Comparison of ENCODE assay signal across 14 cellular contexts in genomic region chr9:121296213-121297127, GRCh38. TPM values are rescaled to one million over a fixed set of nuclear protein-coding genes. Genes with fewer than 3 reads are reported as not detected.
DNase-seq lines count a peak whose midpoint lies in the region; ATAC-seq, FAIRE-seq and TF ChIP-seq lines count a peak whose summit lies in the region.
"Had no signal": no experiment of that assay in that cellular context is flagged by ENCODE, and none has a peak within 500 bp of the region (broad histone marks: within the 10 kb centered on the region; RNA-seq: fewer than 3 reads in every experiment).

No MANE protein-coding gene starts in this region.

- H3K9me3 ChIP-seq in Panc1 (ENCODE audit: control insufficient read depth, insufficient read depth, low read depth, low read length): no peaks in the 10 kb centered on the region
- no peaks in the 10 kb centered on the region for H3K9me3 ChIP-seq in H1 (ENCODE audit: insufficient read depth in 2 of 2, low read depth in 1 of 2, low read length in 1 of 2)
- H3K9me3 ChIP-seq in mucosa of stomach (ENCODE audit: control insufficient read depth, low read length): no peaks in the 10 kb centered on the region
- H3K9me3 ChIP-seq in stomach smooth muscle (ENCODE audit: control insufficient read depth in 2 of 2, low read length in 2 of 2): no peaks in the 10 kb centered on the region

- H3K27me3 ChIP-seq in Panc1 (ENCODE audit: control insufficient read depth, insufficient read depth, low read length): no peaks in the 10 kb centered on the region
- H3K27me3 ChIP-seq in H1 (replicated peaks in 1 of 4; ENCODE audit: control insufficient read depth in 3 of 4, extremely low read depth in 1 of 4, insufficient read depth in 3 of 4, low read length in 3 of 4): peaks cover 5 to 18% (median 14%) of the 10 kb centered on the region in 4 experiments
- H3K27me3 ChIP-seq in mucosa of stomach (ENCODE audit: control insufficient read depth, insufficient read depth, low read length): no peaks in the 10 kb centered on the region
- no peaks in the 10 kb centered on the region for H3K27me3 ChIP-seq in stomach smooth muscle (ENCODE audit: control insufficient read depth in 1 of 2, insufficient read depth in 2 of 2, low read length in 2 of 2)

- H3K56ac ChIP-seq in H1 (replicated peaks; ENCODE audit: insufficient read length, low read depth, low read length): no peak overlapping the region

- H2BK15ac ChIP-seq in H1 (ENCODE audit: low read length): no peak overlapping the region

- POLR2A ChIA-PET in Panc1 (lab: Charles Lee) (no interaction called here), H1 (lab: Charles Lee; ENCODE audit: partially characterized antibody) (interaction anchor here (1.4 kb wide), 1 partner anchor 10 kb away, joined by 4 read pairs; no protein-coding TSS in a partner anchor)

- no peak for TF ChIP-seq POLR2A in H1 (IDR thresholded peaks at IDR 0.05; ENCODE audit: control extremely low read depth in 1 of 2, low read depth in 2 of 2, low read length in 2 of 2)

- peaks cover 9% of the 10 kb centered on the region; the same call in 1 of the 2 replicates for H3K23me2 ChIP-seq in H1 (ENCODE audit: low read depth, low read length)

- H3K9ac ChIP-seq in H1 (replicated peaks in 1 of 4; ENCODE audit: extremely low read depth in 1 of 4, low read depth in 3 of 4, low read length in 3 of 4): no peak overlapping the region
- H3K9ac ChIP-seq in mucosa of stomach (ENCODE audit: low read length): peak overlapping the region; percentile 27
- peak overlapping the region; percentile 63 to 74 for H3K9ac ChIP-seq in stomach smooth muscle (ENCODE audit: low read length in 2 of 2)

- H2AK5ac ChIP-seq in H1 (ENCODE audit: low read depth, low read length): no peak overlapping the region

- TF ChIP-seq CTCF in Panc1 (IDR thresholded peaks at IDR 0.05) (no peak), H1 (IDR thresholded peaks at IDR 0.05; ENCODE audit: control extremely low read depth in 1 of 3, insufficient read depth in 1 of 3, low read depth in 1 of 3, low read length in 3 of 3) (no peak)

- no peak for TF ChIP-seq RAD21 in H1 (IDR thresholded peaks at IDR 0.05 in 1 of 2, conservative IDR thresholded peaks at IDR 0.05 in 1 of 2; ENCODE audit: low read depth in 2 of 2, low read length in 2 of 2)

- H3K4me3 ChIP-seq in Panc1 (ENCODE audit: low read depth in 2 of 2, low read length in 2 of 2) (no peak overlapping the region), H1 (ENCODE audit: extremely low read depth in 1 of 4, insufficient read depth in 2 of 4, low read depth in 3 of 4, low read length in 4 of 4) (no peak overlapping the region), mucosa of stomach (ENCODE audit: low read length) (no peak overlapping the region), stomach smooth muscle (ENCODE audit: low read length in 2 of 2) (peak overlapping the region in 1 of 2 donors; percentile 58)

- in situ Hi-C loops in Panc1 (cut with HindIII; ENCODE audit: low pct_unique_long_range_greater_than_20kb, low sequenced_read_pairs): no loop called here

- no peaks in the 10 kb centered on the region for H3K79me1 ChIP-seq in H1 (ENCODE audit: low read depth, low read length)

- no peaks in the 10 kb centered on the region for H3K79me2 ChIP-seq in H1 (ENCODE audit: control insufficient read depth in 1 of 2, insufficient read depth in 2 of 2, low read length in 2 of 2)

- H3K4ac ChIP-seq in H1 (replicated peaks; ENCODE audit: insufficient read length, low read depth, low read length): no peak overlapping the region

- no peak for TF ChIP-seq EP300 in H1 (IDR thresholded peaks at IDR 0.05; ENCODE audit: borderline replicate concordance in 1 of 2, low read depth in 2 of 2, low read length in 2 of 2)

- H2AFZ ChIP-seq in H1 (ENCODE audit: low read length): no peak overlapping the region

- H4K5ac ChIP-seq in H1 (ENCODE audit: insufficient read length, low read depth, low read length): no peak overlapping the region

- peaks cover 53% of the 10 kb centered on the region for H3K4me1 ChIP-seq in Panc1 (ENCODE audit: control insufficient read depth, insufficient read depth, low read length)
- H3K4me1 ChIP-seq in H1 (replicated peaks in 1 of 4; ENCODE audit: control insufficient read depth in 3 of 4, insufficient read depth in 4 of 4, low read length in 3 of 4): peaks cover 8 to 23% (median 14%) of the 10 kb centered on the region in 4 experiments
- peaks cover 75% of the 10 kb centered on the region for H3K4me1 ChIP-seq in mucosa of stomach (ENCODE audit: control insufficient read depth, insufficient read depth, low read length)
- peaks cover 89% of the 10 kb centered on the region for H3K4me1 ChIP-seq in stomach smooth muscle (ENCODE audit: control insufficient read depth, insufficient read depth, low read length)

- WGBS in H1 (ENCODE audit: extremely low coverage in 1 of 2, insufficient coverage in 1 of 2, insufficient read length in 1 of 2, insufficient replicate concordance in 2 of 2, low coverage in 1 of 2, low lambda C conversion rate in 2 of 2, missing lambda C conversion rate in 1 of 2), 2 experiments: 85% methylated on average over 7 of the region's 7 CpGs; no CpG with 5 or more reads in 1 of the 2 experiments

- peaks cover 7 to 10% of the 10 kb centered on the region in 2 experiments for H4K20me1 ChIP-seq in H1 (replicated peaks in 1 of 2; ENCODE audit: control insufficient read depth in 1 of 2, insufficient read depth in 2 of 2, low read length in 2 of 2)

- H3K14ac ChIP-seq in H1 (ENCODE audit: insufficient read length): no peak overlapping the region

- intact Hi-C loops in Panc1 (cut with micrococcal nuclease; ENCODE audit: unreplicated experiment): no loop called here

- no peak overlapping the region for H3K23ac ChIP-seq in H1 (ENCODE audit: insufficient read length)

- CTCF ChIA-PET in Panc1 (lab: Charles Lee): no interaction called here
- CTCF ChIA-PET in H1 (lab: Charles Lee; ENCODE audit: partially characterized antibody): interaction anchor here (0.7 to 3.2 kb wide), 6 partner anchors 9 to 83 kb away, joined by 3 to 15 read pairs (median 3); no protein-coding TSS in a partner anchor

- FAIRE-seq in H1 (lab: Jason Lieb, UNC): no peak
- FAIRE-seq: small intestine had no signal

- H3K4me2 ChIP-seq in H1 (ENCODE audit: insufficient read depth in 1 of 2, low read depth in 2 of 2, low read length in 2 of 2): no peak overlapping the region

- no peak overlapping the region for H3K18ac ChIP-seq in H1 (ENCODE audit: extremely low read depth, low read length)

- no TSS peak for BruUV-seq in Panc1 (replicated peaks; lab: Mats Ljungman, UMichigan)

- H4K91ac ChIP-seq in H1 (replicated peaks; ENCODE audit: insufficient read length, low read length): no peak overlapping the region

- H2BK20ac ChIP-seq in H1 (ENCODE audit: low read length): no peak overlapping the region

- H2BK5ac ChIP-seq in H1 (ENCODE audit: low read depth, low read length): no peak overlapping the region

- H3K27ac ChIP-seq in Panc1 (ENCODE audit: low read length) (peak overlapping the region; percentile 91), H1 (ENCODE audit: low read depth, low read length) (no peak overlapping the region), stomach smooth muscle (ENCODE audit: low read length) (peak overlapping the region; percentile 97)

- no peak overlapping the region for H2BK120ac ChIP-seq in H1 (replicated peaks; ENCODE audit: low read depth, low read length)

- no peak for ATAC-seq in Panc1
- ATAC-seq in HG03378 (IDR thresholded peaks at IDR 0.05; ENCODE audit: unreplicated experiment): no peak
- ATAC-seq: SK-N-SH treated with all-trans-retinoic acid at 6 μM for 48 hours had no signal

- no peak overlapping the region for H4K8ac ChIP-seq in H1 (ENCODE audit: extremely low read depth, insufficient read depth, low read length)

- no peaks in the 10 kb centered on the region for H3K36me3 ChIP-seq in Panc1 (ENCODE audit: control insufficient read depth, insufficient read depth, low read length)
- no peaks in the 10 kb centered on the region for H3K36me3 ChIP-seq in H1 (ENCODE audit: control insufficient read depth in 2 of 4, insufficient read depth in 4 of 4, low read length in 3 of 4)
- H3K36me3 ChIP-seq in mucosa of stomach (ENCODE audit: control insufficient read depth, insufficient read depth, low read length): peaks cover 8% of the 10 kb centered on the region
- H3K36me3 ChIP-seq in stomach smooth muscle (ENCODE audit: control insufficient read depth in 2 of 2, insufficient read depth in 2 of 2, low read length in 2 of 2): peaks cover 0 to 5% of the 10 kb centered on the region in 2 donors

- no peak overlapping the region for H2BK12ac ChIP-seq in H1 (ENCODE audit: low read depth, low read length)

- DNase-seq in Panc1 (ENCODE audit: low read depth, low spot score): no peak
- no peak for DNase-seq in H1 (ENCODE audit: low read depth in 1 of 2, low spot score in 2 of 2)
- DNase-seq in DMS79 treated with DMSO at 0.1 percent for 48 hours (lab: John Stamatoyannopoulos, UW): no peak
- DNase-seq in NCI-H524 treated with DMSO at 0.1 percent for 48 hours (lab: John Stamatoyannopoulos, UW): no peak
- no peak for DNase-seq in occipital lobe (lab: John Stamatoyannopoulos, UW)
- DNase-seq: activated B cell treated with CpG ODN at 0.5 μM for 24 hours; activated CD8-positive, alpha-beta memory T cell treated with anti-CD3 and anti-CD28 coated beads, Interleukin-2, amount 50 U/mL, for 4 hours; cortex of kidney; DMS 273 treated with DMSO at 0.1 percent for 48 hours; small intestine had no signal

TF ChIP-seq in H1, 55 proteins besides CTCF, POLR2A, EP300 and RAD21 (continues in another document):
- TF ChIP-seq HDAC2 (IDR thresholded peaks at IDR 0.05; ENCODE audit: borderline replicate concordance in 1 of 2, low read depth in 2 of 2, low read length in 2 of 2): peak in 1 of 2 experiments; percentile 78; a peak in 1 of 4 replicates

RNA-seq across cellular contexts. Expression of gene GSN, which starts 28.5 kb away (rescaled TPM):
- total RNA-seq in Panc1 (2021; ENCODE audit: unreplicated experiment): 278 TPM
- 483 TPM for polyA plus RNA-seq in Panc1 (2012; ENCODE audit: insufficient read length)
- 49.7 and 52.3 TPM in 2 replicates for total RNA-seq in H1 (2021; fragmentation: NEBNext Ultra II Directional; extraction: Animal tissue kit (Norgen Biotek cat#: 25700))
- polyA plus RNA-seq in H1 (2011; rRNA removed): 94.5 and 107 TPM in 2 replicates
- 101 TPM for polyA plus RNA-seq in H1 (2011; cell fraction: cytosol; rRNA removed)
- polyA plus RNA-seq in H1 (2011; cell fraction: nucleus; rRNA removed): 135 TPM
- polyA plus RNA-seq in H1 (2012, experiment 1 of 2): 54.3 to 109 TPM (median 91.7 TPM) in 4 replicates
- 62.4 TPM for polyA plus RNA-seq in H1 (2012, experiment 2 of 2)
- polyA plus RNA-seq in H1 (2013, experiment 1 of 2): 15.2 TPM
- 14.2 TPM for polyA plus RNA-seq in H1 (2013, experiment 2 of 2)
- 113 and 127 TPM in 2 replicates for polyA minus RNA-seq in H1 (2011; rRNA and poly(A)+ RNA removed)
- 70.7 TPM for polyA minus RNA-seq in H1 (2011; cell fraction: cytosol; rRNA and poly(A)+ RNA removed)
- 53.4 TPM for polyA minus RNA-seq in H1 (2011; cell fraction: nucleus; rRNA and poly(A)+ RNA removed)
- total RNA-seq in occipital lobe: 28.5 TPM

Comparison
In these comparisons a context has a peak if more than half of its experiments do, and no peak if none do; other contexts are left out.
1. H3K9ac ChIP-seq: peak in mucosa of stomach (single experiment) and stomach smooth muscle (2 of 2); none in H1 (0 of 4).